ENCODE assay signal across 9 cellular contexts in genomic region chr3:151328298-151329036, GRCh38.
DNase-seq lines count a peak whose midpoint lies in the region; ATAC-seq and TF ChIP-seq lines count a peak whose summit lies in the region.
"Had no signal": no experiment of that assay in that cellular context is flagged by ENCODE, and none has a peak within 500 bp of the region (broad histone marks: within the 10 kb centered on the region; RNA-seq: fewer than 3 reads in every experiment).

No MANE protein-coding gene starts in this region.

- H3K4me1 ChIP-seq in neutrophil (ENCODE audit: control insufficient read depth in 1 of 2, insufficient read depth in 1 of 2, low read depth in 1 of 2, low read length in 1 of 2), result peaks cover 77 to 79% of the 10 kb centered on the region in 2 experiments
- H3K4me1 ChIP-seq: pancreas had no signal

- peak; percentile 52 for ATAC-seq in GM18511 (IDR thresholded peaks at IDR 0.05; ENCODE audit: unreplicated experiment)

- H3K27ac ChIP-seq in neutrophil, result peak overlapping the region; percentile 88
- H3K27ac ChIP-seq: pancreas had no signal

- H3K4me3 ChIP-seq in choroid plexus epithelial cell (ENCODE audit: low read depth, low read length) (no peak overlapping the region), neutrophil (ENCODE audit: low read depth in 1 of 2, low read length in 1 of 2) (peak overlapping the region; percentile 79 to 90)

- peak; percentile 38 for DNase-seq in NCI-H510A treated with DMSO at 0.1 percent for 48 hours (lab: John Stamatoyannopoulos, UW)
- DNase-seq in choroid plexus epithelial cell (ENCODE audit: low read depth), result peak; percentile 50
- no peak for DNase-seq in islet precursor cell
- DNase-seq in NCI-H187 treated with DMSO at 0.1 percent for 48 hours (lab: John Stamatoyannopoulos, UW), result no peak
- no peak for DNase-seq in GF-D8 (lab: John Stamatoyannopoulos, UW)
- no peak for DNase-seq in DMS114 treated with DMSO at 0.1 percent for 48 hours (lab: John Stamatoyannopoulos, UW; ENCODE audit: unreplicated experiment)
- DNase-seq: pancreas had no signal

- no peaks in the 10 kb centered on the region for H3K9me3 ChIP-seq in neutrophil
- H3K9me3 ChIP-seq: pancreas had no signal

- no peak for TF ChIP-seq CTCF in choroid plexus epithelial cell (conservative IDR thresholded peaks at IDR 0.05; ENCODE audit: low read depth, low read length)
- peak; percentile 57 for TF ChIP-seq CTCF in neutrophil (IDR thresholded peaks at IDR 0.05)

- no peaks in the 10 kb centered on the region for H3K27me3 ChIP-seq in neutrophil
- H3K27me3 ChIP-seq: pancreas had no signal

- H3K36me3 ChIP-seq in neutrophil, result peaks cover 10% of the 10 kb centered on the region
- H3K36me3 ChIP-seq: pancreas had no signal

Comparison
In these comparisons a context has a peak if more than half of its experiments do, and no peak if none do; other contexts are left out.
1. DNase-seq: peak in NCI-H510A treated with DMSO at 0.1 percent for 48 hours (single experiment) and choroid plexus epithelial cell (single experiment); none in islet precursor cell (single experiment), NCI-H187 treated with DMSO at 0.1 percent for 48 hours (single experiment), GF-D8 (single experiment) and DMS114 treated with DMSO at 0.1 percent for 48 hours (single experiment).